Comparison of ENCODE assay signal across 1 cellular context in the genomic region with DNA sequence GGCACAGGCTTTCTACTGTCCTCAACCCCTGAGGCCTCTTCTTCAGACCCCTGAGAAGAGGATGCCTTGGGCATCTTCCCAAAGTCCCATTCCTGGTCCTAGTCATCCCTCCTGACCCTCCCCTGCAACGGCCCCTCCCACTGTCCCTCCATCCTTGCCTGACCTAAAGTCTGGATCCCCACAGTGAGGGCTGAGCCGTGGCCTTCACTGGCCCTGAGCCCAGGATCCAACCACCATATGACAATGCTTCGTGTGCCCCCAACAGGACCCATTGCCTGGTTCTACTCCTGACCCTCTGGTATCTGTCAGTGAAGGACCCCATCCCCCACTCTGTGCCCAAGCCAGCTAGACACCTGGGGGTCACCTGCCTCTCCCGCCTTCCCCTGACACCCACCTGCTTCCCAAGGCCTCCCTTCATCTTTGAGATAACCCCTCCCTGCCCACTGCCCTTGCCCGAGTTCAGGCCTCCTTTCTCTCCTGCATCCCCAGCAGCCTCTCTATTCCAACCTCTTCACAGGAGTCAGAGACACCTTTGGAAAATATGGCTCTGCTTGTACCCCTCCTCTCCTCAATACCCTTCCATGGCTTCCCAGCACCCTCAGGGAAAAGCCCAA.
TF ChIP-seq lines count a peak whose summit lies in the region.

No MANE protein-coding gene starts in this region.

TF ChIP-seq in SK-N-SH, 30 proteins besides CTCF, POLR2A, EP300 and RAD21:
- TF ChIP-seq RXRA (IDR thresholded peaks at IDR 0.05; ENCODE audit: borderline replicate concordance, low read depth) (no peak), PBX3 (IDR thresholded peaks at IDR 0.05) (no peak), TEAD4 (IDR thresholded peaks at IDR 0.05; ENCODE audit: borderline replicate concordance, insufficient read depth) (no peak), JUND (IDR thresholded peaks at IDR 0.05) (no peak), FOSL2 (IDR thresholded peaks at IDR 0.05; ENCODE audit: borderline replicate concordance, low read depth) (no peak), CHD2 (IDR thresholded peaks at IDR 0.05; ENCODE audit: low read length, partially characterized antibody) (no peak), EZH2phosphoT487 (IDR thresholded peaks at IDR 0.05; ENCODE audit: borderline replicate concordance, low read depth) (no peak), YY1 (IDR thresholded peaks at IDR 0.05; ENCODE audit: low read depth) (no peak), GATA2 (CRISPR knock-in tag; IDR thresholded peaks at IDR 0.05) (no peak), MXI1 (IDR thresholded peaks at IDR 0.05; ENCODE audit: low read depth, low read length) (no peak), POLR2AphosphoS5 (IDR thresholded peaks at IDR 0.05; ENCODE audit: low read depth, low read length) (no peak), MAX (IDR thresholded peaks at IDR 0.05; ENCODE audit: low read depth) (no peak), RCOR1 (IDR thresholded peaks at IDR 0.05; ENCODE audit: low read length) (no peak)
- TF ChIP-seq, protein P1, sequence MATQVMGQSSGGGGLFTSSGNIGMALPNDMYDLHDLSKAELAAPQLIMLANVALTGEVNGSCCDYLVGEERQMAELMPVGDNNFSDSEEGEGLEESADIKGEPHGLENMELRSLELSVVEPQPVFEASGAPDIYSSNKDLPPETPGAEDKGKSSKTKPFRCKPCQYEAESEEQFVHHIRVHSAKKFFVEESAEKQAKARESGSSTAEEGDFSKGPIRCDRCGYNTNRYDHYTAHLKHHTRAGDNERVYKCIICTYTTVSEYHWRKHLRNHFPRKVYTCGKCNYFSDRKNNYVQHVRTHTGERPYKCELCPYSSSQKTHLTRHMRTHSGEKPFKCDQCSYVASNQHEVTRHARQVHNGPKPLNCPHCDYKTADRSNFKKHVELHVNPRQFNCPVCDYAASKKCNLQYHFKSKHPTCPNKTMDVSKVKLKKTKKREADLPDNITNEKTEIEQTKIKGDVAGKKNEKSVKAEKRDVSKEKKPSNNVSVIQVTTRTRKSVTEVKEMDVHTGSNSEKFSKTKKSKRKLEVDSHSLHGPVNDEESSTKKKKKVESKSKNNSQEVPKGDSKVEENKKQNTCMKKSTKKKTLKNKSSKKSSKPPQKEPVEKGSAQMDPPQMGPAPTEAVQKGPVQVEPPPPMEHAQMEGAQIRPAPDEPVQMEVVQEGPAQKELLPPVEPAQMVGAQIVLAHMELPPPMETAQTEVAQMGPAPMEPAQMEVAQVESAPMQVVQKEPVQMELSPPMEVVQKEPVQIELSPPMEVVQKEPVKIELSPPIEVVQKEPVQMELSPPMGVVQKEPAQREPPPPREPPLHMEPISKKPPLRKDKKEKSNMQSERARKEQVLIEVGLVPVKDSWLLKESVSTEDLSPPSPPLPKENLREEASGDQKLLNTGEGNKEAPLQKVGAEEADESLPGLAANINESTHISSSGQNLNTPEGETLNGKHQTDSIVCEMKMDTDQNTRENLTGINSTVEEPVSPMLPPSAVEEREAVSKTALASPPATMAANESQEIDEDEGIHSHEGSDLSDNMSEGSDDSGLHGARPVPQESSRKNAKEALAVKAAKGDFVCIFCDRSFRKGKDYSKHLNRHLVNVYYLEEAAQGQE (IDR thresholded peaks at IDR 0.05; ENCODE audit: low read depth, low read length): no peak
TF ChIP-seq in SK-N-SH: peak in this region for 0.
